In genomic region chrY:2849368-2849767, GRCh38 we compare ENCODE assay signal across 21 cellular contexts. TPM values are rescaled to one million over a fixed set of nuclear protein-coding genes. Genes with fewer than 3 reads are reported as not detected.
DNase-seq lines count a peak whose midpoint lies in the region; ATAC-seq lines count a peak whose summit lies in the region.
"Had no signal": no experiment of that assay in that cellular context is flagged by ENCODE, and none has a peak within 500 bp of the region (broad histone marks: within the 10 kb centered on the region; RNA-seq: fewer than 3 reads in every experiment).

No MANE protein-coding gene starts in this region.

- CTCF ChIA-PET in activated CD4-positive, alpha-beta T cell treated with anti-CD3 and anti-CD28 coated beads for 36 hours (lab: Charles Lee) = interaction anchor here (1.2 kb wide), 1 partner anchor 10 kb away, joined by 3 read pairs; no protein-coding TSS in a partner anchor

- H3K9me3 Mint-ChIP-seq in activated CD4-positive, alpha-beta T cell treated with anti-CD3 and anti-CD28 coated beads for 36 hours (ENCODE audit: low read depth) = no peaks in the 10 kb centered on the region
- no peaks in the 10 kb centered on the region for H3K9me3 Mint-ChIP-seq in activated naive CD4-positive, alpha-beta T cell treated with anti-CD3 and anti-CD28 coated beads, Interleukin-2, amount 50 U/mL, for 24 hours
- no peaks in the 10 kb centered on the region for H3K9me3 Mint-ChIP-seq in activated naive CD8-positive, alpha-beta T cell (ENCODE audit: low read depth)
- H3K9me3 Mint-ChIP-seq: CD4-positive, alpha-beta memory T cell; IgD-negative memory B cell had no signal

- H3K36me3 Mint-ChIP-seq in activated CD4-positive, alpha-beta T cell treated with anti-CD3 and anti-CD28 coated beads for 36 hours (ENCODE audit: low read depth) = peaks cover 78% of the 10 kb centered on the region
- H3K36me3 Mint-ChIP-seq in activated naive CD4-positive, alpha-beta T cell treated with anti-CD3 and anti-CD28 coated beads, Interleukin-2, amount 50 U/mL, for 24 hours = peaks cover 25% of the 10 kb centered on the region
- H3K36me3 Mint-ChIP-seq in activated naive CD8-positive, alpha-beta T cell = peaks cover 7% of the 10 kb centered on the region
- H3K36me3 Mint-ChIP-seq: IgD-negative memory B cell had no signal

- H3K4me1 Mint-ChIP-seq in activated CD4-positive, alpha-beta T cell treated with anti-CD3 and anti-CD28 coated beads for 36 hours = peaks cover 78% of the 10 kb centered on the region
- peaks cover 87% of the 10 kb centered on the region for H3K4me1 Mint-ChIP-seq in activated naive CD4-positive, alpha-beta T cell treated with anti-CD3 and anti-CD28 coated beads, Interleukin-2, amount 50 U/mL, for 24 hours
- H3K4me1 Mint-ChIP-seq in activated naive CD8-positive, alpha-beta T cell (ENCODE audit: low read depth) = peaks cover 82% of the 10 kb centered on the region
- H3K4me1 Mint-ChIP-seq: IgD-negative memory B cell had no signal

- ATAC-seq in activated CD4-positive, alpha-beta T cell treated with anti-CD3 and anti-CD28 coated beads for 36 hours = no peak
- no peak for ATAC-seq in GM18858 (IDR thresholded peaks at IDR 0.05; ENCODE audit: unreplicated experiment)
- no peak for ATAC-seq in GM19324 (IDR thresholded peaks at IDR 0.05; ENCODE audit: low FRiP score, unreplicated experiment)

- intact Hi-C loops in activated CD4-positive, alpha-beta T cell treated with anti-CD3 and anti-CD28 coated beads for 36 hours (cut with DNase I, micrococcal nuclease) = no loop called here

- H3K4me3 Mint-ChIP-seq in activated CD4-positive, alpha-beta T cell treated with anti-CD3 and anti-CD28 coated beads for 36 hours = no peak overlapping the region
- peak overlapping the region; percentile 11 for H3K4me3 Mint-ChIP-seq in activated naive CD4-positive, alpha-beta T cell treated with anti-CD3 and anti-CD28 coated beads, Interleukin-2, amount 50 U/mL, for 24 hours
- peak overlapping the region; percentile 42 for H3K4me3 Mint-ChIP-seq in activated naive CD8-positive, alpha-beta T cell
- H3K4me3 Mint-ChIP-seq: CD4-positive, alpha-beta memory T cell; IgD-negative memory B cell had no signal

- H3K27ac Mint-ChIP-seq in activated CD4-positive, alpha-beta T cell treated with anti-CD3 and anti-CD28 coated beads for 36 hours = peak overlapping the region; percentile 25
- H3K27ac Mint-ChIP-seq in activated naive CD4-positive, alpha-beta T cell treated with anti-CD3 and anti-CD28 coated beads, Interleukin-2, amount 50 U/mL, for 24 hours = no peak overlapping the region
- H3K27ac Mint-ChIP-seq in activated naive CD8-positive, alpha-beta T cell = no peak overlapping the region
- H3K27ac Mint-ChIP-seq: CD4-positive, alpha-beta memory T cell; IgD-negative memory B cell had no signal

- DNase-seq in activated CD4-positive, alpha-beta T cell treated with anti-CD3 and anti-CD28 coated beads for 36 hours = no peak
- DNase-seq in activated CD4-positive, alpha-beta T cell treated with anti-CD3 and anti-CD28 coated beads, Interleukin-2, amount 50 U/mL, for 1 hour = no peak
- no peak for DNase-seq in activated naive CD4-positive, alpha-beta T cell (lab: John Stamatoyannopoulos, UW)
- DNase-seq: 8988T; CD4-positive, alpha-beta memory T cell; GOT3; HCEC 1CT; NCI-H1105; NCI-H146; NCI-H2029; NCI-H2227 treated with DMSO at 0.1 percent for 48 hours; NCI-H510A treated with DMSO at 0.1 percent for 48 hours; NCI-H748 treated with DMSO at 0.1 percent for 48 hours; PC-9; RPMI8226; SHP77 had no signal

- no peaks in the 10 kb centered on the region for H3K27me3 Mint-ChIP-seq in activated CD4-positive, alpha-beta T cell treated with anti-CD3 and anti-CD28 coated beads for 36 hours
- no peaks in the 10 kb centered on the region for H3K27me3 Mint-ChIP-seq in activated naive CD4-positive, alpha-beta T cell treated with anti-CD3 and anti-CD28 coated beads, Interleukin-2, amount 50 U/mL, for 24 hours
- no peaks in the 10 kb centered on the region for H3K27me3 Mint-ChIP-seq in activated naive CD8-positive, alpha-beta T cell
- H3K27me3 Mint-ChIP-seq: CD4-positive, alpha-beta memory T cell; IgD-negative memory B cell had no signal

- POLR2A ChIA-PET in activated CD4-positive, alpha-beta T cell treated with anti-CD3 and anti-CD28 coated beads for 36 hours (lab: Charles Lee) = no interaction called here

RNA-seq across cellular contexts. Expression of gene RPS4Y1, which starts 8.0 kb away (rescaled TPM):
- total RNA-seq in activated CD4-positive, alpha-beta T cell treated with anti-CD3 and anti-CD28 coated beads for 36 hours = 100 to 1,000 TPM; 286 to 350 TPM
- total RNA-seq: PC-9 had no signal
